Comparison of ENCODE assay signal across 35 cellular contexts in genomic region chr12:104434129-104434528, GRCh38.
"Had no signal": no experiment of that assay in that cellular context is flagged by ENCODE, and none has a peak within 500 bp of the region (broad histone marks: within the 10 kb centered on the region; RNA-seq: fewer than 3 reads in every experiment).

No MANE protein-coding gene starts in this region.

- H3K4me3 ChIP-seq: MG63 had no signal

- H3K4me2 ChIP-seq: KMS-11 had no signal

- H3K36me3 ChIP-seq: MG63 had no signal

- H3K27me3 ChIP-seq: MG63 had no signal

- DNase-seq: Karpas-422, Kasumi-1, MG63, MM.1S, MV-4-11, NCI-H1048, NCI-H1092, NCI-H1092 treated with DMSO at 0.1 percent for 48 hours, NCI-H1105, NCI-H1105 treated with DMSO at 0.1 percent for 48 hours, NCI-H1417, NCI-H1417 treated with DMSO at 0.1 percent for 48 hours, NCI-H1436, NCI-H1436 treated with DMSO at 0.1 percent for 48 hours, NCI-H146, NCI-H1694, NCI-H1694 treated with DMSO at 0.1 percent for 48 hours, NCI-H187, NCI-H187 treated with DMSO at 0.1 percent for 48 hours, NCI-H1930, NCI-H2029, NCI-H2029 treated with DMSO at 0.1 percent for 48 hours, NCI-H2081, NCI-H2081 treated with DMSO at 0.1 percent for 48 hours, NCI-H2107, NCI-H2171, NCI-H2171 treated with DMSO at 0.1 percent for 48 hours, NCI-H2227 treated with DMSO at 0.1 percent for 48 hours, NCI-H226, NCI-H345, NCI-H446, NCI-H446 treated with DMSO at 0.1 percent for 48 hours, NCI-H510A, NCI-H510A treated with DMSO at 0.1 percent for 48 hours had no signal

- H3K9me3 ChIP-seq: MG63 had no signal

- H3K9ac ChIP-seq: KMS-11 had no signal

- H3K27ac ChIP-seq: KMS-11 had no signal
